26 cellular contexts compared by ENCODE assay signal in the genomic region with DNA sequence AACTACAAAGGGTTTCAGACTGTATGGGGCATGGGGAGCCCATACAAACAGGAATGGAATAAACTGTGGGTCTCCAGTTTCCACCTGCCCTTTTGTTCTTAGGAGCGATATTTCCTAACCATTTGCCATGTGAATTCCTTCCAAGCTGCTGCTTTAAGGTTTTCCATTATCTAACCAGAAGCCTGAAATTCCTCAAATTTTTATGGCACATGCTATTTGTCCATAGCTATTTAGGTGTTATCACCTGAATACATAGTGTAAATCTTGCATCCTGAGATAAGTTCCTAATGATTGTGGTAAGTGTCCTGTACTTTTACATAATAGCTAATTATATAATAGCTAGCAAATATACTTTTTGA.
"Had no signal": no experiment of that assay in that cellular context is flagged by ENCODE, and none has a peak within 500 bp of the region (broad histone marks: within the 10 kb centered on the region; RNA-seq: fewer than 3 reads in every experiment).

No MANE protein-coding gene starts in this region.

- H3K4me1 ChIP-seq: Peyer's patch had no signal

- H3K9me3 Mint-ChIP-seq: activated CD4-positive, alpha-beta T cell treated with anti-CD3 and anti-CD28 coated beads, Interleukin-2, amount 10 ng/mL, durations not matched to agents 24 days and 14 days; activated T-helper 17 cell treated with anti-CD3 and anti-CD28 coated beads, Interleukin-2, amount 50 U/mL, for 72 hours had no signal

- H3K9me3 ChIP-seq: MG63 had no signal

- H3K36me3 ChIP-seq: MG63, Peyer's patch had no signal

- DNase-seq: activated B cell treated with CpG ODN at 0.5 μM for 24 hours; activated CD4-positive, alpha-beta memory T cell treated with anti-CD3 and anti-CD28 coated beads for 36 hours; activated CD4-positive, alpha-beta T cell treated with anti-CD3 and anti-CD28 coated beads for 1 hour; activated CD4-positive, alpha-beta T cell treated with anti-CD3 and anti-CD28 coated beads, Interleukin-2, amount 10 ng/mL, durations not matched to agents 24 days and 14 days; activated CD8-positive, alpha-beta memory T cell treated with anti-CD3 and anti-CD28 coated beads for 24 hours; activated gamma-delta T cell; activated naive CD4-positive, alpha-beta T cell treated with anti-CD3 and anti-CD28 coated beads for 36 hours; activated T-cell treated with anti-CD3 and anti-CD28 coated beads, Interleukin-2, amount 50 U/mL, for 48 hours; MG63; MV-4-11; NCI-H1417 treated with DMSO at 0.1 percent for 48 hours; NCI-H2029; NCI-H2107; NCI-H345; NCI-H510A; NK-92 treated with Interleukin-12 subunit alpha and Interleukin-12 subunit beta, amount 100 ng/mL, for 24 hours; OCI-M1; Peyer's patch; SHP77 treated with DMSO at 0.1 percent for 48 hours; T-cell; T-helper 2 cell; T1000 had no signal

- H3K4me3 Mint-ChIP-seq: activated B cell treated with CpG ODN at 0.5 μM for 24 hours; activated CD4-positive, alpha-beta memory T cell treated with anti-CD3 and anti-CD28 coated beads for 36 hours; activated CD4-positive, alpha-beta T cell treated with anti-CD3 and anti-CD28 coated beads, Interleukin-2, amount 10 ng/mL, durations not matched to agents 24 days and 14 days; activated naive CD4-positive, alpha-beta T cell treated with anti-CD3 and anti-CD28 coated beads for 36 hours; activated naive CD8-positive, alpha-beta T cell; activated T-helper 17 cell treated with anti-CD3 and anti-CD28 coated beads, Interleukin-2, amount 50 U/mL, for 72 hours; brain; T-cell had no signal

- H3K4me3 ChIP-seq: MG63, Peyer's patch had no signal

- H3K27me3 ChIP-seq: Peyer's patch had no signal

- H3K4me1 Mint-ChIP-seq: activated T-helper 17 cell treated with anti-CD3 and anti-CD28 coated beads, Interleukin-2, amount 50 U/mL, for 72 hours; T-cell had no signal

- H3K36me3 Mint-ChIP-seq: activated naive CD8-positive, alpha-beta T cell; brain; T-cell had no signal

- ATAC-seq: activated T-helper 17 cell treated with anti-CD3 and anti-CD28 coated beads, Interleukin-2, amount 50 U/mL, for 72 hours; T-cell had no signal

- H3K27ac ChIP-seq: Peyer's patch, RWPE1 had no signal
